ENCODE assay signal across 11 cellular contexts in the genomic region with DNA sequence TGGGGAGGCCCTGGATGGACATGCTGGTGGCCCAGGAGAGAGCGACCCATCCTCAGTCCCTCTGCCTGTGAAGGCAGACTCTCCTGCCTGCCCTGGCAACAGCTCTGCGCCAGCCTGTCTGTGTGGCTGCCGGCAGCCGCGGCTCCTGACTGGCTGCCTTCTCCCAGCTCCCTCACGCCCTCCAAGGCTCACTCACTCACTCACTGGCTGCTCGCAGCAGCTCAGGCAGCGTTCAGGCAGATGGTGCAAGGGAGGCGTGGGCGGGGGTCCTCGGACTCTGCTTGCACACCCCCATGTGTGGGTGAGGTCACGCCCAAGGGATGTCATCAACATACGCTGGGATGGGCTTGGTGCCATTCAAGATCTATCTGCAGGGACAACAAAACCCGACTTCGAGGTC.
DNase-seq lines count a peak whose midpoint lies in the region; ATAC-seq, FAIRE-seq and TF ChIP-seq lines count a peak whose summit lies in the region.
"Had no signal": no experiment of that assay in that cellular context is flagged by ENCODE, and none has a peak within 500 bp of the region (broad histone marks: within the 10 kb centered on the region; RNA-seq: fewer than 3 reads in every experiment).

No MANE protein-coding gene starts in this region.

- H3K4me2 ChIP-seq in K562 (ENCODE audit: insufficient read depth, low read length): no peak overlapping the region

- H3K9me1 ChIP-seq in K562 (ENCODE audit: control insufficient read depth, insufficient read depth, low read length): no peaks in the 10 kb centered on the region

- TF ChIP-seq EP300 in K562 (IDR thresholded peaks at IDR 0.05; ENCODE audit: low read length): no peak

- CTCF ChIA-PET in K562 (lab: Yijun Ruan, JAX; ENCODE audit: low intra/inter-chr PET ratio): no interaction called here
- CTCF ChIA-PET in activated CD4-positive, alpha-beta memory T cell treated with anti-CD3 and anti-CD28 coated beads for 36 hours (lab: Charles Lee): no interaction called here

- no peaks in the 10 kb centered on the region for H3K79me2 ChIP-seq in K562 (ENCODE audit: control insufficient read depth, insufficient read depth, low read length)

- no peak overlapping the region for H3K27ac Mint-ChIP-seq in stimulated activated effector memory CD8-positive, alpha-beta T cell treated with anti-CD3 and anti-CD28 coated beads, Interleukin-12 subunit alpha, Interleukin-12 subunit beta, amount 100 ng/mL, for 72 hours
- no peak overlapping the region for H3K27ac Mint-ChIP-seq in activated CD4-positive, alpha-beta memory T cell treated with anti-CD3 and anti-CD28 coated beads for 36 hours
- H3K27ac Mint-ChIP-seq: natural killer cell had no signal

- H4K20me1 ChIP-seq in K562 (replicated peaks; ENCODE audit: control insufficient read depth, insufficient read depth, low read length): peaks cover 22% of the 10 kb centered on the region

- no peaks in the 10 kb centered on the region for H3K9me3 ChIP-seq in K562 (replicated peaks; ENCODE audit: control insufficient read depth, insufficient read depth, low read depth, low read length)
- no peaks in the 10 kb centered on the region for H3K9me3 ChIP-seq in right cardiac atrium (ENCODE audit: control insufficient read depth, low read length)

- no peak overlapping the region for H3K4me3 ChIP-seq in K562
- no peak overlapping the region for H3K4me3 ChIP-seq in right cardiac atrium (ENCODE audit: low read length)

- DNase-seq in NCI-H1092 (lab: John Stamatoyannopoulos, UW) (peak; percentile 57), K562 (ENCODE audit: extremely low read depth in 1 of 4, low spot score in 3 of 4) (no peak), right cardiac atrium (peak; percentile 53 to 80 (median 80)), sciatic nerve (ENCODE audit: low spot score) (no peak)
- DNase-seq in stimulated activated CD4-positive, alpha-beta T cell treated with anti-CD3 and anti-CD28 coated beads, Interleukin-4, amount 100 ng/mL, for 4 hours: no peak
- no peak for DNase-seq in stimulated activated effector memory CD8-positive, alpha-beta T cell treated with anti-CD3 and anti-CD28 coated beads, Interleukin-12 subunit alpha, Interleukin-12 subunit beta, amount 100 ng/mL, for 72 hours (ENCODE audit: low spot score in 2 of 2)
- DNase-seq in activated CD4-positive, alpha-beta memory T cell treated with anti-CD3 and anti-CD28 coated beads for 36 hours: no peak
- DNase-seq: activated naive CD4-positive, alpha-beta T cell; erythroblast; natural killer cell had no signal

- no peak for TF ChIP-seq RAD21 in K562 (CRISPR knock-in tag; conservative IDR thresholded peaks at IDR 0.05 in 1 of 2, IDR thresholded peaks at IDR 0.05 in 1 of 2)

- no peaks in the 10 kb centered on the region for H3K36me3 ChIP-seq in K562 (ENCODE audit: control insufficient read depth, insufficient read depth, low read length)

- no peaks in the 10 kb centered on the region for H3K27me3 Mint-ChIP-seq in activated CD4-positive, alpha-beta memory T cell treated with anti-CD3 and anti-CD28 coated beads for 36 hours

- H3K27ac ChIP-seq in K562 (ENCODE audit: extremely low read depth, low read depth, low read length) (no peak overlapping the region), right cardiac atrium (ENCODE audit: low read length) (no peak overlapping the region)

- FAIRE-seq in K562 (lab: Jason Lieb, UNC): no peak

- in situ Hi-C loops in K562 (cut with MboI): no loop called here

- POLR2A ChIA-PET in K562 (lab: Yijun Ruan, JAX): no interaction called here
- POLR2A ChIA-PET in activated CD4-positive, alpha-beta memory T cell treated with anti-CD3 and anti-CD28 coated beads for 36 hours (lab: Charles Lee): no interaction called here

- intact Hi-C loops in K562 (cut with micrococcal nuclease): no loop called here
- intact Hi-C loops in right cardiac atrium (cut with DNase I): no loop called here
- intact Hi-C loops in sciatic nerve (cut with DNase I): no loop called here
- intact Hi-C loops in activated CD4-positive, alpha-beta memory T cell treated with anti-CD3 and anti-CD28 coated beads for 36 hours (cut with micrococcal nuclease): no loop called here

- BruUV-seq in K562 (replicated peaks; lab: Mats Ljungman, UMichigan): no TSS peak

- TF ChIP-seq POLR2A in K562 (conservative IDR thresholded peaks at IDR 0.05): no peak

- H3K4me1 ChIP-seq in K562 (replicated peaks in 1 of 2; ENCODE audit: control insufficient read depth in 2 of 2, insufficient read depth in 2 of 2, low read length in 2 of 2): no peaks in the 10 kb centered on the region
- H3K4me1 ChIP-seq in right cardiac atrium (ENCODE audit: control insufficient read depth, insufficient read depth, low read length): peaks cover 46% of the 10 kb centered on the region

- no peaks in the 10 kb centered on the region for H3K36me3 Mint-ChIP-seq in stimulated activated effector memory CD8-positive, alpha-beta T cell treated with anti-CD3 and anti-CD28 coated beads, Interleukin-12 subunit alpha, Interleukin-12 subunit beta, amount 100 ng/mL, for 72 hours
- H3K36me3 Mint-ChIP-seq in activated CD4-positive, alpha-beta memory T cell treated with anti-CD3 and anti-CD28 coated beads for 36 hours: no peaks in the 10 kb centered on the region
- H3K36me3 Mint-ChIP-seq: natural killer cell had no signal

- H3K4me3 Mint-ChIP-seq in stimulated activated effector memory CD8-positive, alpha-beta T cell treated with anti-CD3 and anti-CD28 coated beads, Interleukin-12 subunit alpha, Interleukin-12 subunit beta, amount 100 ng/mL, for 72 hours: no peak overlapping the region
- no peak overlapping the region for H3K4me3 Mint-ChIP-seq in activated CD4-positive, alpha-beta memory T cell treated with anti-CD3 and anti-CD28 coated beads for 36 hours
- H3K4me3 Mint-ChIP-seq: natural killer cell had no signal

- no peaks in the 10 kb centered on the region for H3K9me3 Mint-ChIP-seq in stimulated activated effector memory CD8-positive, alpha-beta T cell treated with anti-CD3 and anti-CD28 coated beads, Interleukin-12 subunit alpha, Interleukin-12 subunit beta, amount 100 ng/mL, for 72 hours
- H3K9me3 Mint-ChIP-seq in activated CD4-positive, alpha-beta memory T cell treated with anti-CD3 and anti-CD28 coated beads for 36 hours: no peaks in the 10 kb centered on the region
- H3K9me3 Mint-ChIP-seq: natural killer cell had no signal

- whole genome bisulfite sequencing in K562 (ENCODE audit: insufficient coverage, low coverage, missing lambda C conversion rate): 2% methylated on average over 10 of the region's 15 CpGs
- WGBS in right cardiac atrium: 51% methylated on average over 15 of the region's 15 CpGs

- ATAC-seq in K562 (no peak), right cardiac atrium (peak; percentile 56 to 74), sciatic nerve (peak; percentile 25), HG02970 (IDR thresholded peaks at IDR 0.05; ENCODE audit: low FRiP score, unreplicated experiment) (no peak)
- ATAC-seq in stimulated activated effector memory CD8-positive, alpha-beta T cell treated with anti-CD3 and anti-CD28 coated beads, Interleukin-12 subunit alpha, Interleukin-12 subunit beta, amount 100 ng/mL, for 72 hours: no peak
- ATAC-seq: natural killer cell had no signal

- H3K27me3 ChIP-seq in K562 (ENCODE audit: control insufficient read depth in 2 of 2, insufficient read depth in 2 of 2, low read length in 2 of 2) (peaks cover 8 to 61% of the 10 kb centered on the region in 2 experiments; a peak in 4 of 5 replicates), right cardiac atrium (ENCODE audit: control insufficient read depth, insufficient read depth) (no peaks in the 10 kb centered on the region)

- H2AFZ ChIP-seq in K562 (ENCODE audit: low read depth, low read length): no peak overlapping the region

- no peak for TF ChIP-seq CTCF in K562 (IDR thresholded peaks at IDR 0.05 in 2 of 3, conservative IDR thresholded peaks at IDR 0.05 in 1 of 3; ENCODE audit: insufficient read depth in 2 of 3, low read depth in 1 of 3, low read length in 3 of 3)

- no peaks in the 10 kb centered on the region for H3K4me1 Mint-ChIP-seq in stimulated activated effector memory CD8-positive, alpha-beta T cell treated with anti-CD3 and anti-CD28 coated beads, Interleukin-12 subunit alpha, Interleukin-12 subunit beta, amount 100 ng/mL, for 72 hours
- H3K4me1 Mint-ChIP-seq in activated CD4-positive, alpha-beta memory T cell treated with anti-CD3 and anti-CD28 coated beads for 36 hours (ENCODE audit: low read depth): no peaks in the 10 kb centered on the region
- H3K4me1 Mint-ChIP-seq: natural killer cell had no signal

- H3K9ac ChIP-seq in K562 (ENCODE audit: insufficient read depth in 1 of 2, low read depth in 2 of 2, low read length in 2 of 2): no peak overlapping the region

TF ChIP-seq in K562, 482 proteins besides CTCF, POLR2A, EP300 and RAD21:
- no peak for TF ChIP-seq POLR2H (tag; IDR thresholded peaks at IDR 0.05; ENCODE audit: low read depth)
- peak; percentile 22; the same call in 1 of the 2 replicates for TF ChIP-seq EGR1 (conservative IDR thresholded peaks at IDR 0.05)
TF ChIP-seq in K562: peak in this region for 1.

Comparison
In these comparisons a context has a peak if more than half of its experiments do, and no peak if none do; other contexts are left out.
1. DNase-seq: peak in NCI-H1092 (single experiment) and right cardiac atrium (3 of 3); none in K562 (0 of 4), sciatic nerve (single experiment), stimulated activated CD4-positive, alpha-beta T cell treated with anti-CD3 and anti-CD28 coated beads, Interleukin-4, amount 100 ng/mL, for 4 hours (0 of 2), stimulated activated effector memory CD8-positive, alpha-beta T cell treated with anti-CD3 and anti-CD28 coated beads, Interleukin-12 subunit alpha, Interleukin-12 subunit beta, amount 100 ng/mL, for 72 hours (0 of 2) and activated CD4-positive, alpha-beta memory T cell treated with anti-CD3 and anti-CD28 coated beads for 36 hours (single experiment).
2. ATAC-seq: peak in right cardiac atrium (2 of 2) and sciatic nerve (single experiment); none in K562 (single experiment), stimulated activated effector memory CD8-positive, alpha-beta T cell treated with anti-CD3 and anti-CD28 coated beads, Interleukin-12 subunit alpha, Interleukin-12 subunit beta, amount 100 ng/mL, for 72 hours (single experiment) and HG02970 (single experiment).